Comparison of ENCODE assay signal across 9 cellular contexts in the genomic region with DNA sequence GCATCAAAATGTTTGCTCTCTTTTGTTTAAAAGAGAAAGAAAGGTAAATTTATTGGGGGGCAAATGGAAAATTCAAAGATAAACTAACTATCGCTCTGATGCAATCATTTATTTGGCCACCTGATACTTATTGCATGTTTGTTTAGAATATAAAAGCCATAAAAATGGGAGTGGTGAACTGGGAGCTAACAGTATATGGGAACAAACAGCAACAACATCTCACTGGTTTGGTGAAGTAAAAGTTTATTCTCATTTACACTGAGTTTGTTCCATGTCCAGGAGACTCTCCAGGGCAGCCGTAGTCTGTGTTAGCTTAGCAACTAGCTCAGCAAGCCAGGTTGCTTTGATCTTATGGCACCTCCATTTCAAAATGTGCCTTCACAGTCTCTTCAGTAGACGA. TPM values are rescaled to one million over a fixed set of nuclear protein-coding genes. Genes with fewer than 3 reads are reported as not detected.
"Had no signal": no experiment of that assay in that cellular context is flagged by ENCODE, and none has a peak within 500 bp of the region (broad histone marks: within the 10 kb centered on the region; RNA-seq: fewer than 3 reads in every experiment).

No MANE protein-coding gene starts in this region.

- H3K9ac ChIP-seq: GM23248 had no signal

- H3K27ac Mint-ChIP-seq: HFFc6 had no signal

- H3K4me3 ChIP-seq: GM23248, HAP-1 had no signal

- H3K9me3 ChIP-seq: HAP-1 had no signal

- DNase-seq: GM23248, GOT3, H7, HFFc6, IMR-90 had no signal

- H3K36me3 ChIP-seq: HAP-1 had no signal

- H3K4me3 Mint-ChIP-seq: HFFc6 had no signal

- H3K27ac ChIP-seq: GM23248 had no signal

- H3K4me1 ChIP-seq: HAP-1 had no signal

- FAIRE-seq: HTR-8/SVneo had no signal

- ATAC-seq: HCT116 had no signal

RNA-seq across cellular contexts. Expression of gene C4BPA, which starts 20.4 kb away (rescaled TPM):
- total RNA-seq: GM23248, H7, HFFc6, IMR-90 had no signal
- polyA plus RNA-seq: GM23248, IMR-90 had no signal

RNA-seq across cellular contexts. Expression of gene C4BPB, which starts 35.7 kb away (rescaled TPM):
- total RNA-seq: GM23248, H4, H7, IMR-90 had no signal
- polyA plus RNA-seq: GM23248, IMR-90 had no signal
